Comparison of ENCODE assay signal across 26 cellular contexts in genomic region chr7:22837308-22837707, GRCh38.
"Had no signal": no experiment of that assay in that cellular context is flagged by ENCODE, and none has a peak within 500 bp of the region (broad histone marks: within the 10 kb centered on the region; RNA-seq: fewer than 3 reads in every experiment).

No MANE protein-coding gene starts in this region.

- H3K27ac ChIP-seq: left lung, lower lobe of right lung, pancreas, prostate gland, skin epidermis, suprapubic skin, thoracic aorta, tibial artery, uterus had no signal

- H3K27ac Mint-ChIP-seq: naive thymus-derived CD8-positive, alpha-beta T cell; nephron; stimulated activated naive CD8-positive, alpha-beta T cell treated with anti-CD3 and anti-CD28 coated beads, Interleukin-15, Interleukin-2, amounts not matched to agents 100 ng/mL and 50 ng/mL, for 24 hours had no signal

- H3K4me1 Mint-ChIP-seq: naive thymus-derived CD8-positive, alpha-beta T cell had no signal

- H3K4me3 ChIP-seq: left lung, lower lobe of right lung, pancreas, prostate gland, skin epidermis, suprapubic skin, thoracic aorta, tibial artery, uterus had no signal

- DNase-seq: kidney; left colon; left lung; lower lobe of right lung; mammary epithelial cell; mesenchymal stem cell; naive thymus-derived CD8-positive, alpha-beta T cell; pancreas; retina; right cardiac atrium; stimulated activated CD4-positive, alpha-beta T cell treated with anti-CD3 and anti-CD28 coated beads, Interleukin-12 subunit alpha, Interleukin-12 subunit beta, amount 100 ng/mL, for 4 hours; stimulated activated CD4-positive, alpha-beta T cell treated with anti-CD3 and anti-CD28 coated beads, Interleukin-15, amount 100 ng/mL, for 24 hours; stimulated activated CD4-positive, alpha-beta T cell treated with anti-CD3 and anti-CD28 coated beads, Interleukin-2, amount 100 ng/mL, for 24 hours; stimulated activated CD4-positive, alpha-beta T cell treated with anti-CD3 and anti-CD28 coated beads, Interleukin-4, amount 100 ng/mL, for 1 hour; stimulated activated naive CD4-positive, alpha-beta T cell; tibial artery; trophoblast cell; uterus had no signal

- FAIRE-seq: kidney, pancreas had no signal

- H3K36me3 Mint-ChIP-seq: naive thymus-derived CD8-positive, alpha-beta T cell had no signal

- H3K9me3 Mint-ChIP-seq: naive thymus-derived CD8-positive, alpha-beta T cell; nephron; neural crest cell; stimulated activated naive CD8-positive, alpha-beta T cell treated with anti-CD3 and anti-CD28 coated beads, Interleukin-15, Interleukin-2, amounts not matched to agents 100 ng/mL and 50 ng/mL, for 24 hours had no signal

- H3K36me3 ChIP-seq: left lung, lower lobe of right lung, pancreas, prostate gland, suprapubic skin, thoracic aorta, tibial artery, uterus had no signal

- ATAC-seq: left colon; left lung; lower lobe of right lung; naive thymus-derived CD8-positive, alpha-beta T cell; pancreas; right cardiac atrium; sciatic nerve had no signal

- H3K9me3 ChIP-seq: left lung, lower lobe of right lung, pancreas, prostate gland, suprapubic skin, thoracic aorta, tibial artery, uterus had no signal

- H3K4me1 ChIP-seq: left lung, lower lobe of right lung, prostate gland, tibial artery, uterus had no signal

- H3K27me3 ChIP-seq: left lung, pancreas, suprapubic skin, tibial artery, uterus had no signal

- H3K4me3 Mint-ChIP-seq: naive thymus-derived CD8-positive, alpha-beta T cell; nephron; neural crest cell; stimulated activated naive CD8-positive, alpha-beta T cell treated with anti-CD3 and anti-CD28 coated beads, Interleukin-15, Interleukin-2, amounts not matched to agents 100 ng/mL and 50 ng/mL, for 24 hours had no signal
